21 cellular contexts compared by ENCODE assay signal in genomic region chr1:22489823-22490222, GRCh38.
"Had no signal": no experiment of that assay in that cellular context is flagged by ENCODE, and none has a peak within 500 bp of the region (broad histone marks: within the 10 kb centered on the region; RNA-seq: fewer than 3 reads in every experiment).

No MANE protein-coding gene starts in this region.

- H3K4me3 Mint-ChIP-seq: activated CD4-positive, alpha-beta T cell treated with anti-CD3 and anti-CD28 coated beads, Interleukin-2, amount 10 ng/mL, durations not matched to agents 24 days and 14 days; activated CD8-positive, alpha-beta T cell treated with anti-CD3 and anti-CD28 coated beads for 36 hours; activated T-helper 17 cell treated with anti-CD3 and anti-CD28 coated beads, Interleukin-2, amount 50 U/mL, for 72 hours; central memory CD8-positive, alpha-beta T cell had no signal

- H3K27ac ChIP-seq: ascending aorta, coronary artery, gastrocnemius medialis, prostate gland, right atrium auricular region, skin epidermis, tibial artery had no signal

- H3K27ac Mint-ChIP-seq: activated CD4-positive, alpha-beta T cell treated with anti-CD3 and anti-CD28 coated beads, Interleukin-2, amount 10 ng/mL, durations not matched to agents 24 days and 14 days; activated CD8-positive, alpha-beta T cell treated with anti-CD3 and anti-CD28 coated beads for 36 hours; activated T-helper 17 cell treated with anti-CD3 and anti-CD28 coated beads, Interleukin-2, amount 50 U/mL, for 72 hours had no signal

- ATAC-seq: activated CD8-positive, alpha-beta T cell treated with anti-CD3 and anti-CD28 coated beads for 36 hours; activated T-helper 17 cell treated with anti-CD3 and anti-CD28 coated beads, Interleukin-2, amount 50 U/mL, for 72 hours; gastrocnemius medialis; left lobe of liver; stimulated activated naive CD8-positive, alpha-beta T cell treated with anti-CD3 and anti-CD28 coated beads, Interleukin-15, Interleukin-2, amounts not matched to agents 100 U/mL and 50 U/mL, for 24 hours had no signal

- H3K9me3 ChIP-seq: gastrocnemius medialis, prostate gland, right atrium auricular region, tibial artery had no signal

- FAIRE-seq: endometrium, kidney had no signal

- DNase-seq: activated CD4-positive, alpha-beta T cell treated with anti-CD3 and anti-CD28 coated beads, Interleukin-2, amount 10 ng/mL, durations not matched to agents 24 days and 14 days; activated CD8-positive, alpha-beta T cell treated with anti-CD3 and anti-CD28 coated beads for 36 hours; activated naive CD4-positive, alpha-beta T cell treated with Interleukin-2 at 50 U/mL for 16 hours; activated T-cell treated with anti-CD3 and anti-CD28 coated beads, Interleukin-2, amount 50 U/mL, for 1 hour; gastrocnemius medialis; head of caudate nucleus; kidney; stimulated activated naive CD8-positive, alpha-beta T cell treated with anti-CD3 and anti-CD28 coated beads, Interleukin-15, Interleukin-2, amounts not matched to agents 100 U/mL and 50 U/mL, for 24 hours; substantia nigra; T1000; tibial artery had no signal

- H3K9me3 Mint-ChIP-seq: activated T-helper 17 cell treated with anti-CD3 and anti-CD28 coated beads, Interleukin-2, amount 50 U/mL, for 72 hours; central memory CD8-positive, alpha-beta T cell had no signal

- H3K4me1 ChIP-seq: ascending aorta, prostate gland had no signal

- H3K27me3 ChIP-seq: ascending aorta, gastrocnemius medialis, right atrium auricular region, tibial artery had no signal

- H3K4me3 ChIP-seq: ascending aorta, coronary artery, gastrocnemius medialis, lung, prostate gland, right atrium auricular region, skin epidermis, tibial artery had no signal

- H3K36me3 ChIP-seq: gastrocnemius medialis, prostate gland, right atrium auricular region had no signal

- H3K27me3 Mint-ChIP-seq: activated CD4-positive, alpha-beta T cell treated with anti-CD3 and anti-CD28 coated beads, Interleukin-2, amount 10 ng/mL, durations not matched to agents 24 days and 14 days; activated CD8-positive, alpha-beta T cell treated with anti-CD3 and anti-CD28 coated beads for 36 hours; activated T-helper 17 cell treated with anti-CD3 and anti-CD28 coated beads, Interleukin-2, amount 50 U/mL, for 72 hours; central memory CD8-positive, alpha-beta T cell had no signal
